In genomic region chr1:42482635-42483153, GRCh38 we compare ENCODE assay signal across 31 cellular contexts.
"Had no signal": no experiment of that assay in that cellular context is flagged by ENCODE, and none has a peak within 500 bp of the region (broad histone marks: within the 10 kb centered on the region; RNA-seq: fewer than 3 reads in every experiment).

No MANE protein-coding gene starts in this region.

- H3K4me3 ChIP-seq: coronary artery, dorsolateral prefrontal cortex, heart left ventricle, pancreas, prostate gland, skin epidermis, stomach, tibial artery, upper lobe of right lung had no signal

- H3K27ac ChIP-seq: brain microvascular endothelial cell, coronary artery, dorsolateral prefrontal cortex, pancreas, prostate gland, skin epidermis, stomach, tibial artery, upper lobe of right lung had no signal

- H3K27ac Mint-ChIP-seq: activated CD4-positive, alpha-beta T cell treated with anti-CD3 and anti-CD28 coated beads for 36 hours; activated naive CD8-positive, alpha-beta T cell; immature natural killer cell; mesothelial cell of epicardium had no signal

- H3K4me1 ChIP-seq: pancreas, prostate gland, stomach, tibial artery, upper lobe of right lung had no signal

- DNase-seq: activated CD4-positive, alpha-beta T cell treated with anti-CD3 and anti-CD28 coated beads for 36 hours; activated CD4-positive, alpha-beta T cell treated with anti-CD3 and anti-CD28 coated beads, Interleukin-2, amount 50 U/mL, for 48 hours; activated CD4-positive, CD25-positive, alpha-beta regulatory T cell; activated CD8-positive, alpha-beta memory T cell treated with anti-CD3 and anti-CD28 coated beads for 24 hours; activated effector memory CD4-positive, alpha-beta T cell treated with Interleukin-2 at 50 U/mL for 16 hours; activated naive CD4-positive, alpha-beta T cell treated with Interleukin-2 at 50 U/mL for 16 hours; aorta; brain microvascular endothelial cell; dorsolateral prefrontal cortex; effector memory CD4-positive, alpha-beta T cell; erythroblast; foreskin fibroblast; heart left ventricle; hypothalamus; immature natural killer cell; kidney; left colon; mammary epithelial cell; naive B cell; pancreas; retina; stimulated activated CD4-positive, alpha-beta T cell treated with anti-CD3 and anti-CD28 coated beads, Interleukin-12 subunit alpha, Interleukin-12 subunit beta, amount 100 ng/mL, for 4 hours; stimulated activated CD4-positive, alpha-beta T cell treated with anti-CD3 and anti-CD28 coated beads, Interleukin-4, amount 100 ng/mL, for 1 hour; stomach; tibial artery; upper lobe of right lung had no signal

- FAIRE-seq: kidney, pancreas had no signal

- H3K9me3 ChIP-seq: heart left ventricle, pancreas, prostate gland, stomach, tibial artery, upper lobe of right lung had no signal

- H3K9me3 Mint-ChIP-seq: immature natural killer cell, mesothelial cell of epicardium had no signal

- H3K36me3 ChIP-seq: brain microvascular endothelial cell, prostate gland had no signal

- H3K27me3 ChIP-seq: brain microvascular endothelial cell, dorsolateral prefrontal cortex, heart left ventricle, pancreas, stomach, tibial artery, upper lobe of right lung had no signal

- H3K4me1 Mint-ChIP-seq: activated CD4-positive, alpha-beta T cell treated with anti-CD3 and anti-CD28 coated beads for 36 hours; immature natural killer cell; mesothelial cell of epicardium; naive B cell had no signal

- H3K27me3 Mint-ChIP-seq: activated CD4-positive, alpha-beta T cell treated with anti-CD3 and anti-CD28 coated beads for 36 hours; activated naive CD8-positive, alpha-beta T cell; naive B cell had no signal

- H3K4me3 Mint-ChIP-seq: activated CD4-positive, alpha-beta T cell treated with anti-CD3 and anti-CD28 coated beads for 36 hours; activated naive CD8-positive, alpha-beta T cell; immature natural killer cell; mesothelial cell of epicardium; naive B cell had no signal
